Comparison of ENCODE assay signal across 9 cellular contexts in the genomic region with DNA sequence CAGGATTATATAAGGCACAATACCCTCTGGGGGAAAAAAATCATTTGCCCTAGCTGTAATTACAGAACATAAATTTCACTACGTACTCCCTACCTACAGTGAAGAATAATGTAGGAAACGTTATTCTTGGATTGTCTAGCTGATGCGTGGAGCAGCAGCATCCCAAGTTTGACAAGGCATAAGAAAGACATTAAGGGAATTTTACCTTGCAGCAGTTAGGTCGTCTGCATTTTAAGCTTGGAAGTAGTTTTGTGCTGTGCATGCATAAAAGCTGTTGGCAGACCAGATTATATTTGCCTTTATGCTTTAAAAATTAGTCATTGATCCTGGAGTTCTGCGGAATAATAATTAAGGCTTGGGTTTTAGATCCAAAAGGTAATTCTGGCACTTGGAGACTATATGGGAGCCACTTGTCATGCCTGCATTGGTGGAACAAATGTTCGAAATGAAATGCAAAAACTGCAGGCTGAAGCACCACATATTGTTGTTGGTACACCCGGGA. TPM values are rescaled to one million over a fixed set of nuclear protein-coding genes. Genes with fewer than 3 reads are reported as not detected.
DNase-seq lines count a peak whose midpoint lies in the region; ATAC-seq, FAIRE-seq and TF ChIP-seq lines count a peak whose summit lies in the region.
"Had no signal": no experiment of that assay in that cellular context is flagged by ENCODE, and none has a peak within 500 bp of the region (broad histone marks: within the 10 kb centered on the region; RNA-seq: fewer than 3 reads in every experiment).

No MANE protein-coding gene starts in this region.

- H3K4me1 ChIP-seq in OCI-LY1 (ENCODE audit: insufficient read depth, low read length, severe bottlenecking) (peaks cover 48% of the 10 kb centered on the region), endothelial cell of umbilical vein (ENCODE audit: control insufficient read depth, extremely low read depth, insufficient read depth, low read length) (peaks cover 26% of the 10 kb centered on the region)

- CTCF ChIA-PET in Calu3 (lab: Charles Lee): interaction anchor here (0.8 kb wide), 1 partner anchor 146 kb away, joined by 3 read pairs; no protein-coding TSS in a partner anchor
- CTCF ChIA-PET in endothelial cell of umbilical vein (lab: Charles Lee): interaction anchor here (3.1 kb wide), 1 partner anchor 169 kb away, joined by 10 read pairs; no protein-coding TSS in a partner anchor

- H3K9ac ChIP-seq in OCI-LY1 (ENCODE audit: low read length) (peak overlapping the region; percentile 97), endothelial cell of umbilical vein (replicated peaks; ENCODE audit: extremely low read depth, insufficient read depth, low read length) (peak overlapping the region; percentile 99)

- no peak for DNase-seq in Calu3
- DNase-seq in endothelial cell of umbilical vein (ENCODE audit: low read depth, low spot score): no peak
- no peak for DNase-seq in osteocyte (ENCODE audit: extremely low spot score, unreplicated experiment)
- no peak for DNase-seq in midbrain (lab: John Stamatoyannopoulos, UW)
- no peak for DNase-seq in AG20443 (ENCODE audit: low spot score)
- DNase-seq in UCSD-AML1 (lab: John Stamatoyannopoulos, UW; ENCODE audit: unreplicated experiment): no peak

- peaks cover 17% of the 10 kb centered on the region for H3K27me3 Mint-ChIP-seq in Calu3 (ENCODE audit: unreplicated experiment)
- no peaks in the 10 kb centered on the region for H3K27me3 Mint-ChIP-seq in osteocyte (ENCODE audit: unreplicated experiment)

- intact Hi-C loops in Calu3 (cut with micrococcal nuclease; ENCODE audit: unreplicated experiment): loop anchor here (10.0 kb wide), 1 partner anchor 171 kb away; a partner anchor contains a TSS
- intact Hi-C loops in endothelial cell of umbilical vein (cut with micrococcal nuclease): loop anchor here (10.0 kb wide), 1 partner anchor 801 kb away; no protein-coding TSS in a partner anchor

- H3K4me2 ChIP-seq in OCI-LY1 (ENCODE audit: low read length) (peak overlapping the region; percentile 84), endothelial cell of umbilical vein (ENCODE audit: insufficient read depth, low read length) (peak overlapping the region; percentile 93)

- H3K27ac ChIP-seq in OCI-LY1 (ENCODE audit: low read depth, low read length, poor library complexity, severe bottlenecking): peak overlapping the region; percentile 96
- no peak overlapping the region for H3K27ac ChIP-seq in endothelial cell of umbilical vein (ENCODE audit: insufficient read depth, low read depth, low read length)
- H3K27ac ChIP-seq: neutrophil had no signal

- H3K4me3 Mint-ChIP-seq in Calu3 (ENCODE audit: low read depth, unreplicated experiment) (peak overlapping the region; percentile 81), osteocyte (ENCODE audit: unreplicated experiment) (peak overlapping the region; percentile 96)

- FAIRE-seq in endothelial cell of umbilical vein (lab: Jason Lieb, UNC): no peak

- H3F3A ChIP-seq in OCI-LY1 (ENCODE audit: insufficient read depth, low read length): peaks cover 64% of the 10 kb centered on the region

- H2AFZ ChIP-seq in OCI-LY1 (ENCODE audit: low read length) (no peak overlapping the region), endothelial cell of umbilical vein (ENCODE audit: low read depth, low read length) (no peak overlapping the region)

- peaks cover 11% of the 10 kb centered on the region; the same call in 1 of the 2 replicates for H4K20me1 ChIP-seq in OCI-LY1 (ENCODE audit: insufficient read depth, low read length)
- H4K20me1 ChIP-seq in endothelial cell of umbilical vein (replicated peaks; ENCODE audit: control insufficient read depth, extremely low read depth, insufficient read depth, low read length): peaks cover 15% of the 10 kb centered on the region

- H3K36me3 ChIP-seq in OCI-LY1 (ENCODE audit: insufficient read depth, low read length): peaks cover 71% of the 10 kb centered on the region
- H3K36me3 ChIP-seq in endothelial cell of umbilical vein (ENCODE audit: control insufficient read depth in 2 of 2, extremely low read depth in 1 of 2, insufficient read depth in 2 of 2, low read length in 2 of 2): peaks cover 38 to 44% of the 10 kb centered on the region in 2 experiments

- H3K9me3 ChIP-seq in OCI-LY1 (ENCODE audit: low read length) (no peaks in the 10 kb centered on the region), endothelial cell of umbilical vein (replicated peaks; ENCODE audit: control insufficient read depth, insufficient read depth, low read length) (no peaks in the 10 kb centered on the region)
- H3K9me3 ChIP-seq: neutrophil had no signal

- no peak for TF ChIP-seq POLR2A in endothelial cell of umbilical vein (IDR thresholded peaks at IDR 0.05; ENCODE audit: low read depth, low read length)

- no peaks in the 10 kb centered on the region for H3K9me1 ChIP-seq in endothelial cell of umbilical vein (replicated peaks; ENCODE audit: control insufficient read depth, extremely low read depth, insufficient read depth, low read length)

- H3K9me3 Mint-ChIP-seq in Calu3 (ENCODE audit: low read depth, unreplicated experiment) (no peaks in the 10 kb centered on the region), osteocyte (ENCODE audit: unreplicated experiment) (no peaks in the 10 kb centered on the region)

- H3K27ac Mint-ChIP-seq in Calu3 (ENCODE audit: unreplicated experiment): peak overlapping the region; percentile 98
- peak overlapping the region; percentile 100 for H3K27ac Mint-ChIP-seq in osteocyte (ENCODE audit: unreplicated experiment)

- dilution Hi-C loops in endothelial cell of umbilical vein (cut with MboI; ENCODE audit: extremely low pct_ligation_motif_present, low sequenced_read_pairs): no loop called here

- H3K4me3 ChIP-seq in OCI-LY1 (ENCODE audit: low read depth, low read length, poor library complexity, severe bottlenecking): peak overlapping the region; percentile 75
- peak overlapping the region; percentile 38 to 85 (median 72) for H3K4me3 ChIP-seq in endothelial cell of umbilical vein (replicated peaks in 1 of 3; ENCODE audit: insufficient read depth in 1 of 3, low read depth in 1 of 3, low read length in 3 of 3)

- no TSS peak for BruUV-seq in Calu3 (replicated peaks; lab: Mats Ljungman, UMichigan)
- no TSS peak for BruUV-seq in endothelial cell of umbilical vein (replicated peaks; lab: Mats Ljungman, UMichigan)

- no peaks in the 10 kb centered on the region for H3K9me2 ChIP-seq in OCI-LY1 (ENCODE audit: low read depth, low read length)

- H3K36me3 Mint-ChIP-seq in Calu3 (ENCODE audit: insufficient read depth, unreplicated experiment) (peaks cover 84% of the 10 kb centered on the region), osteocyte (ENCODE audit: unreplicated experiment) (peaks cover 61% of the 10 kb centered on the region)

- H3K27me3 ChIP-seq in OCI-LY1 (ENCODE audit: insufficient read depth, low read length): no peaks in the 10 kb centered on the region
- no peaks in the 10 kb centered on the region for H3K27me3 ChIP-seq in endothelial cell of umbilical vein (ENCODE audit: control insufficient read depth in 2 of 2, insufficient read depth in 2 of 2, low read length in 2 of 2)

- peaks cover 27% of the 10 kb centered on the region for H3K79me2 ChIP-seq in OCI-LY1 (ENCODE audit: insufficient read depth, low read length)
- peaks cover 51% of the 10 kb centered on the region for H3K79me2 ChIP-seq in endothelial cell of umbilical vein (ENCODE audit: control insufficient read depth, insufficient read depth, low read length)

- no peak for TF ChIP-seq CTCF in Calu3 (IDR thresholded peaks at IDR 0.05; ENCODE audit: unreplicated experiment)
- no peak for TF ChIP-seq CTCF in OCI-LY1 (IDR thresholded peaks at IDR 0.05; ENCODE audit: low read length)
- no peak for TF ChIP-seq CTCF in endothelial cell of umbilical vein (IDR thresholded peaks at IDR 0.05; ENCODE audit: extremely low read depth in 1 of 2, insufficient read depth in 1 of 2, low read depth in 1 of 2, low read length in 2 of 2)
- no peak for TF ChIP-seq CTCF in osteocyte (IDR thresholded peaks at IDR 0.05)

- POLR2A ChIA-PET in endothelial cell of umbilical vein (lab: Charles Lee): no interaction called here

- H3K4me1 Mint-ChIP-seq in Calu3 (ENCODE audit: low read depth, unreplicated experiment) (peaks cover 51% of the 10 kb centered on the region), osteocyte (ENCODE audit: unreplicated experiment) (peaks cover 57% of the 10 kb centered on the region)

- no peak for ATAC-seq in GM19463 (IDR thresholded peaks at IDR 0.05; ENCODE audit: unreplicated experiment)

RNA-seq across cellular contexts. Expression of a gene that starts 2.2 kb away (rescaled TPM):
- total RNA-seq in Calu3 (2022) (593 and 650 TPM in 2 replicates), endothelial cell of umbilical vein (260 and 282 TPM in 2 replicates), osteocyte (356 and 408 TPM in 2 replicates)
- polyA plus RNA-seq in endothelial cell of umbilical vein: 255 and 401 TPM in 2 replicates
- 252 and 274 TPM in 2 replicates for polyA plus RNA-seq in endothelial cell of umbilical vein (2011; cell fraction: cytosol; rRNA removed)
- 925 and 1,304 TPM in 2 replicates for polyA plus RNA-seq in endothelial cell of umbilical vein (2011; cell fraction: nucleus; rRNA removed)
- polyA plus RNA-seq in endothelial cell of umbilical vein (2012): 354 and 358 TPM in 2 replicates
- polyA minus RNA-seq in endothelial cell of umbilical vein: 312 and 381 TPM in 2 replicates
- polyA minus RNA-seq in endothelial cell of umbilical vein (2011; cell fraction: cytosol; rRNA and poly(A)+ RNA removed): 231 TPM
- 447 and 547 TPM in 2 replicates for polyA minus RNA-seq in endothelial cell of umbilical vein (2011; cell fraction: nucleus; rRNA and poly(A)+ RNA removed)

RNA-seq across cellular contexts. Expression of a gene that starts 20.7 kb away (rescaled TPM):
- total RNA-seq in Calu3 (2022): 94.8 and 107 TPM in 2 replicates
- total RNA-seq in endothelial cell of umbilical vein: 29.1 and 33.7 TPM in 2 replicates
- polyA plus RNA-seq in endothelial cell of umbilical vein: 4.6 and 6.2 TPM in 2 replicates
- polyA plus RNA-seq in endothelial cell of umbilical vein (2011; cell fraction: cytosol; rRNA removed): 13.1 and 15.5 TPM in 2 replicates
- polyA plus RNA-seq in endothelial cell of umbilical vein (2011; cell fraction: nucleus; rRNA removed): 28.0 and 36.6 TPM in 2 replicates
- 18.1 and 27.7 TPM in 2 replicates for polyA plus RNA-seq in endothelial cell of umbilical vein (2012)
- polyA minus RNA-seq in endothelial cell of umbilical vein: 6.2 and 6.3 TPM in 2 replicates
- 25.2 TPM for polyA minus RNA-seq in endothelial cell of umbilical vein (2011; cell fraction: cytosol; rRNA and poly(A)+ RNA removed)
- polyA minus RNA-seq in endothelial cell of umbilical vein (2011; cell fraction: nucleus; rRNA and poly(A)+ RNA removed): 7.2 and 10.0 TPM in 2 replicates
- 17.2 and 18.1 TPM in 2 replicates for total RNA-seq in osteocyte

RNA-seq across cellular contexts. Expression of a gene that starts 56.9 kb away (rescaled TPM):
- not detected in 2 replicates for total RNA-seq in Calu3 (2022)
- total RNA-seq in endothelial cell of umbilical vein: not detected in 2 replicates
- not detected in 2 replicates for polyA plus RNA-seq in endothelial cell of umbilical vein
- polyA plus RNA-seq in endothelial cell of umbilical vein (2011; cell fraction: cytosol; rRNA removed): not detected in 2 replicates
- polyA plus RNA-seq in endothelial cell of umbilical vein (2011; cell fraction: nucleus; rRNA removed): not detected in 2 replicates
- not detected in 2 replicates for polyA plus RNA-seq in endothelial cell of umbilical vein (2012)
- polyA minus RNA-seq in endothelial cell of umbilical vein: not detected in 2 replicates
- polyA minus RNA-seq in endothelial cell of umbilical vein (2011; cell fraction: cytosol; rRNA and poly(A)+ RNA removed): not detected
- polyA minus RNA-seq in endothelial cell of umbilical vein (2011; cell fraction: nucleus; rRNA and poly(A)+ RNA removed): not detected in 2 replicates
- not detected in 2 replicates for total RNA-seq in osteocyte
